ENCODE assay signal across 25 cellular contexts in the genomic region with DNA sequence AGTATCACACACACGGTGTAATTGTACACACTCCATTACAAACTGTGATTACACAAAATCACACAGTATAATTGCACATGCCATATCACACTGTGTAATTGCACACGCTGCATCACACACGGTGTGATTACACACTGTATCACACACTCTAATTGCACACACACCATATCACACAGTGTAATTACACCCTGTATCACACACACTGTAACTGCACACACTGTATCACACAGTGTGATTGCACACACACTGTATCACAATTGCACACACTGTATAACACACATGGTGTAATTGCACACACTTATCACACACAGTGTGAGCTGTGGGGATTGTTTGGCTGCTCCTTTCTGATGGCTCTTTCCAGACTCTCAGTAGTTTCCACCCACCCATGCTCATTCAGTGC.
A peak's percentile ranks its signal among the peaks of the same experiment; 100 is the strongest.
DNase-seq lines count a peak whose midpoint lies in the region; FAIRE-seq and TF ChIP-seq lines count a peak whose summit lies in the region.
"Had no signal": no experiment of that assay in that cellular context is flagged by ENCODE, and none has a peak within 500 bp of the region (broad histone marks: within the 10 kb centered on the region; RNA-seq: fewer than 3 reads in every experiment).

No MANE protein-coding gene starts in this region.

- intact Hi-C loops in ascending aorta (cut with DNase I) = no loop called here

- TF ChIP-seq POLR2A in H1 (IDR thresholded peaks at IDR 0.05; ENCODE audit: control extremely low read depth in 1 of 2, low read depth in 2 of 2, low read length in 2 of 2) = no peak
- no peak for TF ChIP-seq POLR2A in suprapubic skin (IDR thresholded peaks at IDR 0.05)

- no peak overlapping the region for H3K23ac ChIP-seq in H1 (ENCODE audit: insufficient read length)

- no peak overlapping the region for H3K56ac ChIP-seq in H1 (replicated peaks; ENCODE audit: insufficient read length, low read depth, low read length)

- peaks cover 0 to 3% of the 10 kb centered on the region in 2 experiments; a peak in 1 of 4 replicates for H3K9me3 ChIP-seq in H1 (ENCODE audit: insufficient read depth in 2 of 2, low read depth in 1 of 2, low read length in 1 of 2)
- no peaks in the 10 kb centered on the region for H3K9me3 ChIP-seq in osteoblast (ENCODE audit: low read depth, low read length)
- no peaks in the 10 kb centered on the region for H3K9me3 ChIP-seq in suprapubic skin
- H3K9me3 ChIP-seq in ascending aorta = no peaks in the 10 kb centered on the region
- H3K9me3 ChIP-seq: A549, BE2C, HAP-1 had no signal

- no peaks in the 10 kb centered on the region for H3K27me3 ChIP-seq in H1 (replicated peaks in 1 of 4; ENCODE audit: control insufficient read depth in 3 of 4, extremely low read depth in 1 of 4, insufficient read depth in 3 of 4, low read length in 3 of 4)
- H3K27me3 ChIP-seq in osteoblast (ENCODE audit: insufficient read depth, low read length) = no peaks in the 10 kb centered on the region
- no peaks in the 10 kb centered on the region for H3K27me3 ChIP-seq in suprapubic skin
- no peaks in the 10 kb centered on the region for H3K27me3 ChIP-seq in ascending aorta
- H3K27me3 ChIP-seq: BE2C; BLaER1 treated with 17β-estradiol and CSF1 and Interleukin-3, amounts not matched to agents 10 nM and 100 nM had no signal

- peak overlapping the region; percentile 29; the same call in 1 of the 2 replicates for H2AK5ac ChIP-seq in H1 (ENCODE audit: low read depth, low read length)

- H2BK5ac ChIP-seq in H1 (ENCODE audit: low read depth, low read length) = no peak overlapping the region

- H3K79me2 ChIP-seq in H1 (ENCODE audit: control insufficient read depth in 1 of 2, insufficient read depth in 2 of 2, low read length in 2 of 2) (no peaks in the 10 kb centered on the region; a peak in 1 of 4 replicates), osteoblast (ENCODE audit: insufficient read depth, low read length) (no peaks in the 10 kb centered on the region)

- no peak overlapping the region for H4K91ac ChIP-seq in H1 (replicated peaks; ENCODE audit: insufficient read length, low read length)

- no peak overlapping the region for H4K5ac ChIP-seq in H1 (ENCODE audit: insufficient read length, low read depth, low read length)

- no peak overlapping the region for H2BK120ac ChIP-seq in H1 (replicated peaks; ENCODE audit: low read depth, low read length)

- H3K4me3 ChIP-seq in H1 (ENCODE audit: extremely low read depth in 1 of 4, insufficient read depth in 2 of 4, low read depth in 3 of 4, low read length in 4 of 4) = no peak overlapping the region
- H3K4me3 ChIP-seq in osteoblast (ENCODE audit: insufficient read depth, low read length) = no peak overlapping the region
- H3K4me3 ChIP-seq in suprapubic skin = no peak overlapping the region
- H3K4me3 ChIP-seq in ascending aorta = no peak overlapping the region
- H3K4me3 ChIP-seq: A549; BLaER1 treated with 17β-estradiol and CSF1 and Interleukin-3, amounts not matched to agents 10 nM and 100 nM; GM23338; HAP-1 had no signal

- no peak for TF ChIP-seq RAD21 in H1 (IDR thresholded peaks at IDR 0.05 in 1 of 2, conservative IDR thresholded peaks at IDR 0.05 in 1 of 2; ENCODE audit: low read depth in 2 of 2, low read length in 2 of 2)

- H2AFZ ChIP-seq in H1 (ENCODE audit: low read length) (no peak overlapping the region), osteoblast (ENCODE audit: low read length) (no peak overlapping the region)
- H2AFZ ChIP-seq: GM23338 had no signal

- no peak overlapping the region for H3K27ac ChIP-seq in H1 (ENCODE audit: low read depth, low read length)
- H3K27ac ChIP-seq in osteoblast (ENCODE audit: low read depth, low read length) = no peak overlapping the region
- no peak overlapping the region for H3K27ac ChIP-seq in suprapubic skin
- no peak overlapping the region for H3K27ac ChIP-seq in ascending aorta
- H3K27ac ChIP-seq: A549; BLaER1 treated with 17β-estradiol and CSF1 and Interleukin-3, amounts not matched to agents 10 nM and 100 nM had no signal

- FAIRE-seq in HTR-8/SVneo (lab: Jason Lieb, UNC) (peak; percentile 51), H1 (lab: Jason Lieb, UNC) (no peak)
- FAIRE-seq: A549, D721Med, G401.6, GM18507, H54 had no signal

- 90% methylated on average over 3 of the region's 3 CpGs; no CpG with 5 or more reads in 1 of the 2 experiments for whole genome bisulfite sequencing in H1 (ENCODE audit: extremely low coverage in 1 of 2, insufficient coverage in 1 of 2, insufficient read length in 1 of 2, insufficient replicate concordance in 2 of 2, low coverage in 1 of 2, low lambda C conversion rate in 2 of 2, missing lambda C conversion rate in 1 of 2), 2 experiments
- 89% methylated on average over 3 of the region's 3 CpGs for WGBS in suprapubic skin

- H3K23me2 ChIP-seq in H1 (ENCODE audit: low read depth, low read length) = peaks cover 3% of the 10 kb centered on the region; the same call in 1 of the 2 replicates

- CTCF ChIA-PET in H1 (lab: Charles Lee; ENCODE audit: partially characterized antibody) = interaction anchor here (0.7 to 1.1 kb wide), 3 partner anchors 63 to 217 kb away, joined by 3 read pairs; no protein-coding TSS in a partner anchor

- no peak overlapping the region for H3K18ac ChIP-seq in H1 (ENCODE audit: extremely low read depth, low read length)

- TF ChIP-seq CTCF in H1 (IDR thresholded peaks at IDR 0.05; ENCODE audit: control extremely low read depth in 1 of 3, insufficient read depth in 1 of 3, low read depth in 1 of 3, low read length in 3 of 3) = no peak
- no peak for TF ChIP-seq CTCF in osteoblast (IDR thresholded peaks at IDR 0.05; ENCODE audit: extremely low read depth, low read depth, low read length)
- no peak for TF ChIP-seq CTCF in suprapubic skin (IDR thresholded peaks at IDR 0.05)
- no peak for TF ChIP-seq CTCF in ascending aorta (IDR thresholded peaks at IDR 0.05)

- no peaks in the 10 kb centered on the region for H3K4me1 ChIP-seq in H1 (replicated peaks in 1 of 4; ENCODE audit: control insufficient read depth in 3 of 4, insufficient read depth in 4 of 4, low read length in 3 of 4)
- H3K4me1 ChIP-seq in osteoblast (ENCODE audit: insufficient read depth, low read length) = no peaks in the 10 kb centered on the region
- no peaks in the 10 kb centered on the region for H3K4me1 ChIP-seq in suprapubic skin
- no peaks in the 10 kb centered on the region for H3K4me1 ChIP-seq in ascending aorta
- H3K4me1 ChIP-seq: A549, BE2C, HAP-1 had no signal

- no peak for DNase-seq in HTR-8/SVneo (ENCODE audit: insufficient read length, low spot score)
- DNase-seq in H1 (ENCODE audit: low read depth in 1 of 2, low spot score in 2 of 2) = no peak
- peak; percentile 2 for DNase-seq in osteoblast (ENCODE audit: insufficient read length, low spot score, missing footprints)
- DNase-seq in suprapubic skin (ENCODE audit: low spot score in 2 of 2) = no peak
- DNase-seq in ascending aorta (ENCODE audit: low spot score in 2 of 2) = no peak
- no peak for DNase-seq in amygdala (lab: John Stamatoyannopoulos, UW)
- no peak for DNase-seq in NCI-H1092 (lab: John Stamatoyannopoulos, UW)
- DNase-seq: 8988T; ACHN; AML-193; BE2C; CD4-positive, alpha-beta T cell; CD8-positive, alpha-beta memory T cell; DMS 273 treated with DMSO at 0.1 percent for 48 hours; DMS53; DND-41; HFFc6 had no signal

- H3K36me3 ChIP-seq in H1 (ENCODE audit: control insufficient read depth in 2 of 4, insufficient read depth in 4 of 4, low read length in 3 of 4) (no peaks in the 10 kb centered on the region), osteoblast (ENCODE audit: insufficient read depth, low read length) (no peaks in the 10 kb centered on the region), suprapubic skin (no peaks in the 10 kb centered on the region), ascending aorta (no peaks in the 10 kb centered on the region)
- H3K36me3 ChIP-seq: BE2C; BLaER1 treated with 17β-estradiol and CSF1 and Interleukin-3, amounts not matched to agents 10 nM and 100 nM; HAP-1 had no signal

- H2BK15ac ChIP-seq in H1 (ENCODE audit: low read length) = no peak overlapping the region

- TF ChIP-seq EP300 in H1 (IDR thresholded peaks at IDR 0.05; ENCODE audit: borderline replicate concordance in 1 of 2, low read depth in 2 of 2, low read length in 2 of 2) = no peak
- TF ChIP-seq EP300 in suprapubic skin (IDR thresholded peaks at IDR 0.05) = no peak

- no peak overlapping the region for H4K8ac ChIP-seq in H1 (ENCODE audit: extremely low read depth, insufficient read depth, low read length)

- peak overlapping the region; percentile 53 for H3K4ac ChIP-seq in H1 (replicated peaks; ENCODE audit: insufficient read length, low read depth, low read length)

- H3K79me1 ChIP-seq in H1 (ENCODE audit: low read depth, low read length) = no peaks in the 10 kb centered on the region

- peak overlapping the region; percentile 94 for H3K14ac ChIP-seq in H1 (ENCODE audit: insufficient read length)

- H4K20me1 ChIP-seq in H1 (replicated peaks in 1 of 2; ENCODE audit: control insufficient read depth in 1 of 2, insufficient read depth in 2 of 2, low read length in 2 of 2) (peaks cover 0 to 5% of the 10 kb centered on the region in 2 experiments), osteoblast (ENCODE audit: insufficient read depth, low read length) (no peaks in the 10 kb centered on the region)
- H4K20me1 ChIP-seq: BLaER1 treated with 17β-estradiol and CSF1 and Interleukin-3, amounts not matched to agents 10 nM and 100 nM had no signal

- H3K9ac ChIP-seq in H1 (replicated peaks in 1 of 4; ENCODE audit: extremely low read depth in 1 of 4, low read depth in 3 of 4, low read length in 3 of 4) = no peak overlapping the region
- H3K9ac ChIP-seq: BLaER1 treated with 17β-estradiol and CSF1 and Interleukin-3, amounts not matched to agents 10 nM and 100 nM had no signal

- H2BK20ac ChIP-seq in H1 (ENCODE audit: low read length) = no peak overlapping the region

- H2BK12ac ChIP-seq in H1 (ENCODE audit: low read depth, low read length) = no peak overlapping the region

- POLR2A ChIA-PET in H1 (lab: Charles Lee; ENCODE audit: partially characterized antibody) = no interaction called here

- no peak overlapping the region for H3K4me2 ChIP-seq in H1 (ENCODE audit: insufficient read depth in 1 of 2, low read depth in 2 of 2, low read length in 2 of 2)
- H3K4me2 ChIP-seq in osteoblast (ENCODE audit: insufficient read depth, low read length) = no peak overlapping the region
- H3K4me2 ChIP-seq: A549; BLaER1 treated with 17β-estradiol and CSF1 and Interleukin-3, amounts not matched to agents 10 nM and 100 nM; GM23338 had no signal

TF ChIP-seq in H1, 55 proteins besides CTCF, POLR2A, EP300 and RAD21 (continues in another document):
- TF ChIP-seq TBP (IDR thresholded peaks at IDR 0.05; ENCODE audit: low read depth, low read length) = no peak
- TF ChIP-seq YY1 (IDR thresholded peaks at IDR 0.05; ENCODE audit: low read depth, low read length) = no peak
- TF ChIP-seq SIRT6 (IDR thresholded peaks at IDR 0.05; ENCODE audit: low read length) = no peak
- no peak for TF ChIP-seq HDAC2 (IDR thresholded peaks at IDR 0.05; ENCODE audit: borderline replicate concordance in 1 of 2, low read depth in 2 of 2, low read length in 2 of 2)
- TF ChIP-seq HDAC6 (IDR thresholded peaks at IDR 0.05; ENCODE audit: low read depth, low read length) = no peak
- no peak for TF ChIP-seq SP2 (IDR thresholded peaks at IDR 0.05; ENCODE audit: low read length)
- TF ChIP-seq BACH1 (IDR thresholded peaks at IDR 0.05; ENCODE audit: low read length) = no peak
